Comparison of ENCODE assay signal across 1 cellular context in genomic region chr7:2082357-2083038, GRCh38.
TF ChIP-seq lines count a peak whose summit lies in the region.

No MANE protein-coding gene starts in this region.

TF ChIP-seq in WTC11, 78 proteins besides CTCF, POLR2A, EP300 and RAD21 (continued from another document):
- TF ChIP-seq AFF4 (CRISPR knock-in tag; IDR thresholded peaks at IDR 0.05; ENCODE audit: borderline replicate concordance) (no peak), SMAD4 (CRISPR knock-in tag; IDR thresholded peaks at IDR 0.05) (no peak)
